Comparison of ENCODE assay signal across 27 cellular contexts in genomic region chr9:98688710-98689495, GRCh38. TPM values are rescaled to one million over a fixed set of nuclear protein-coding genes. Genes with fewer than 3 reads are reported as not detected.
"Had no signal": no experiment of that assay in that cellular context is flagged by ENCODE, and none has a peak within 500 bp of the region (broad histone marks: within the 10 kb centered on the region; RNA-seq: fewer than 3 reads in every experiment).

No MANE protein-coding gene starts in this region.

- H3K4me1 ChIP-seq: left ventricle myocardium inferior, neural progenitor cell, psoas muscle, sigmoid colon, spleen, suprapubic skin, tibial artery, vagina had no signal

- H3K9me3 ChIP-seq: left ventricle myocardium inferior, neutrophil, psoas muscle, sigmoid colon, spleen, suprapubic skin, thoracic aorta, tibial artery, vagina had no signal

- FAIRE-seq: islet of Langerhans, small intestine had no signal

- DNase-seq: hippocampal formation; immature natural killer cell; left ventricle myocardium inferior; mesendoderm; naive B cell; natural killer cell; nephron progenitor cell; occipital lobe; psoas muscle; sigmoid colon; small intestine; spleen; stimulated activated CD4-positive, alpha-beta T cell treated with anti-CD3 and anti-CD28 coated beads, Interleukin-4, amount 100 ng/mL, for 24 hours; stimulated activated naive CD4-positive, alpha-beta T cell; tibial artery had no signal

- H2AFZ ChIP-seq: neural progenitor cell, parathyroid adenoma had no signal

- H3K36me3 ChIP-seq: left ventricle myocardium inferior, neural progenitor cell, neutrophil, sigmoid colon, spleen, suprapubic skin, thoracic aorta, tibial artery, vagina had no signal

- H3K27ac ChIP-seq: left ventricle myocardium inferior, neural progenitor cell, neutrophil, parathyroid adenoma, psoas muscle, sigmoid colon, spleen, suprapubic skin, thoracic aorta, tibial artery, vagina had no signal

- H3K79me2 ChIP-seq: parathyroid adenoma had no signal

- H3K4me2 ChIP-seq: neural progenitor cell had no signal

- H3K27me3 ChIP-seq: neural progenitor cell, sigmoid colon, tibial artery, vagina had no signal

- ATAC-seq: natural killer cell; psoas muscle; stimulated activated effector memory CD8-positive, alpha-beta T cell treated with anti-CD3 and anti-CD28 coated beads, Interleukin-12 subunit alpha, Interleukin-12 subunit beta, amount 100 ng/mL, for 72 hours had no signal

- H3K4me3 ChIP-seq: left ventricle myocardium inferior, lung, neural progenitor cell, psoas muscle, sigmoid colon, spleen, suprapubic skin, thoracic aorta, tibial artery, vagina had no signal

- H3K9ac ChIP-seq: neural progenitor cell, parathyroid adenoma had no signal

RNA-seq across cellular contexts. Expression of gene GABBR2, which starts 19.8 kb away (rescaled TPM):
- total RNA-seq: natural killer cell, osteocyte, posterior vena cava, subcutaneous adipose tissue, thoracic aorta, vagina had no signal
- polyA plus RNA-seq: immature natural killer cell had no signal
